8 cellular contexts compared by ENCODE assay signal in the genomic region with DNA sequence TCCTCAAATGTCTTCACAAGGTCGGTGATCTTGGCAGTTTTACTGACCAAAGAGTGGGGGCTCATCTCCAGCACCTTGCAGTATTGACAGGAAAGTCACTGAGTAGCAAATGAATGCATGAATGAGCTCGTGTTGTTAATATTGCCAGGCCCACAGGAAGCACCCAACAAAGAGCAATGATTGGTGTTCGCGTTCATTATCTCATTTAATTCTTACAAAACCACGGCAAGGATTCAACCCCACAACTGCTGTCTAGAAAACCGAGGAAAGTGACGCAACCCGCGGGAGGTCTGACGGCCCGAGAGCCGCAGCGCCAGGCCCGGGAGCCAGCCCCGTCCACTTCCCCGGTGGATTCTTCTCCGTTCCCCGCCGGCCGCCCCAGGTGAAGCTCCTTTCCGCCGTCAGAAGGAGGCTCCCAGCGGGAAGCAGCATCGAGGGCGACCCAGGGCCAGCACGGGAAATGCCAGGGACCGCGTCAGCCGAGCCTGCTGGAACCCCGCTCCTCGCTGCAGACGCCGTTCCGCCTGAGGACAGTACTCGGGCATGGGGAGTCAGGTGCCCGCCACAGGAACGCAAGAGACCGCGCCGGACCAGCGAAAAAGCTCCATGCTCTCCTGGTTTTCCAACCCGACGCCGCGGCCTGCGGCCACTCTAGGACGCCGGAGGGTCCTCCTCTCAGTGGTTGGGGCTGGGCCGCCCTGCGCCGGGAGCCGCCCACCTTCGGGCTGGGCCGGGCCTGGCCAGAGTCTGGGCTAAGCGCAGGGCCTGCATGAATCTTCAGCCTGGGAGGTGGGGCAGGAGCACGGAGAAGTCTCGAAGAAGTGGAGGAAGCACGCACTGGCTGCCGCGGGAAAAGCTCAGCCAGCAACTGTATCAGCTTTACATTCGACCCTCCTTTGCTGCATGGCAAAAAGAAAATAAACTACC. TPM values are rescaled to one million over a fixed set of nuclear protein-coding genes. Genes with fewer than 3 reads are reported as not detected.
DNase-seq lines count a peak whose midpoint lies in the region; ATAC-seq lines count a peak whose summit lies in the region.

No MANE protein-coding gene starts in this region.

- H3K9me3 Mint-ChIP-seq in effector memory CD8-positive, alpha-beta T cell, result no peaks in the 10 kb centered on the region

- peaks cover 0 to 13% of the 10 kb centered on the region in 2 donors for H3K27me3 Mint-ChIP-seq in effector memory CD8-positive, alpha-beta T cell

- H3K36me3 Mint-ChIP-seq in effector memory CD8-positive, alpha-beta T cell (ENCODE audit: insufficient read depth), result peaks cover 4% of the 10 kb centered on the region

- peak overlapping the region; percentile 78 to 82 for H3K4me3 Mint-ChIP-seq in effector memory CD8-positive, alpha-beta T cell

- DNase-seq in COLO668 (lab: John Stamatoyannopoulos, UW; ENCODE audit: unreplicated experiment), result peak; percentile 76
- peak; percentile 49 for DNase-seq in NCI-H82 treated with DMSO at 0.1 percent for 48 hours (lab: John Stamatoyannopoulos, UW; ENCODE audit: unreplicated experiment)
- DNase-seq in activated CD8-positive, alpha-beta memory T cell treated with anti-CD3 and anti-CD28 coated beads for 24 hours, result peak; percentile 81
- DNase-seq in effector memory CD8-positive, alpha-beta T cell, result peak; percentile 36 to 44 (median 39)
- peak; percentile 91 to 93 for DNase-seq in lung microvascular endothelial cell (ENCODE audit: low read depth in 2 of 2)
- peak; percentile 34 for DNase-seq in stimulated activated CD8-positive, alpha-beta memory T cell treated with anti-CD3 and anti-CD28 coated beads, Interleukin-15, amount 100 ng/mL, for 48 hours (ENCODE audit: low read depth in 2 of 2)

- H3K4me1 Mint-ChIP-seq in effector memory CD8-positive, alpha-beta T cell (ENCODE audit: low read depth in 2 of 2), result peaks cover 13 to 16% of the 10 kb centered on the region in 2 donors

- H3K27ac Mint-ChIP-seq in effector memory CD8-positive, alpha-beta T cell, result peak overlapping the region; percentile 93 to 95

- ATAC-seq in GM19452 (IDR thresholded peaks at IDR 0.05; ENCODE audit: unreplicated experiment), result peak; percentile 70
- peak; percentile 71 for ATAC-seq in HG03521 (IDR thresholded peaks at IDR 0.05; ENCODE audit: unreplicated experiment)
- ATAC-seq in effector memory CD8-positive, alpha-beta T cell (replicated peaks), result peak; percentile 77

RNA-seq across cellular contexts. Expression of gene FER, which starts 19.8 kb away (rescaled TPM):
- total RNA-seq in lung microvascular endothelial cell, result 10.0 and 18.3 TPM in 2 replicates

Comparison
In these comparisons a context has a peak if more than half of its experiments do, and no peak if none do; other contexts are left out.
1. Peak in every context shown above with its lines: DNase-seq and ATAC-seq.
2. DNase-seq: peak in every context shown above with its lines; median percentile 92 in lung microvascular endothelial cell; 81 in activated CD8-positive, alpha-beta memory T cell treated with anti-CD3 and anti-CD28 coated beads for 24 hours; 76 in COLO668; 49 in NCI-H82 treated with DMSO at 0.1 percent for 48 hours; 39 in effector memory CD8-positive, alpha-beta T cell; 34 in stimulated activated CD8-positive, alpha-beta memory T cell treated with anti-CD3 and anti-CD28 coated beads, Interleukin-15, amount 100 ng/mL, for 48 hours.